8 cellular contexts compared by ENCODE assay signal in the genomic region with DNA sequence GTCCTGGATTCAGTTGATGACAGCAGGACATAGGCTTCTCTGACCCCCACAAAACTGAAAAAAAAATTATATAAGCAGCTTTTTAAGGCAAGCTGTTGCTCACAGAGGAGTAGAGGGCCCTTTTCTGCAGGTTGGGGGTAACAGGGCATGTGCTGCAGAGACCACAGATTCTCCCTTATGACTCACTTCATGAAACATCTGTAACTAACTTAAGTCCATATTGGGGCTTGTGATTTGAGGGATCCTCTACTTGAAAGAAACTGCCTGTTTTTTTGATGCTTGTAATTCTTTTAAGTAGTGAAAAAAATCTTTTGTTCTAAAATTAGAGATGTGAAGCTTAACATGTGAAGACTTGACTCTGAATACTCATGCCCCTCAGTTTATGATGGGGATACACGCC. TPM values are rescaled to one million over a fixed set of nuclear protein-coding genes. Genes with fewer than 3 reads are reported as not detected.
DNase-seq lines count a peak whose midpoint lies in the region; ATAC-seq and TF ChIP-seq lines count a peak whose summit lies in the region.

No MANE protein-coding gene starts in this region.

- no TSS peak for BruUV-seq in PC-3 (replicated peaks; lab: Mats Ljungman, UMichigan)

- no peaks in the 10 kb centered on the region for H3K9me2 ChIP-seq in PC-3 (replicated peaks; ENCODE audit: low read length)

- peaks cover 52% of the 10 kb centered on the region for H3K36me3 Mint-ChIP-seq in activated CD8-positive, alpha-beta T cell treated with anti-CD3 and anti-CD28 coated beads for 36 hours (ENCODE audit: low read depth)

- CTCF ChIA-PET in AG04449 (lab: Yijun Ruan, JAX) = interaction anchor here (1.2 to 4.2 kb wide), 3 partner anchors 12 to 28 kb away, joined by 4 to 24 read pairs (median 9); no protein-coding TSS in a partner anchor
- CTCF ChIA-PET in activated CD8-positive, alpha-beta T cell treated with anti-CD3 and anti-CD28 coated beads for 36 hours (lab: Charles Lee) = interaction anchor here (0.8 to 4.3 kb wide), 6 partner anchors 11 to 110 kb away, joined by 3 to 29 read pairs (median 7); a partner anchor contains a TSS
- CTCF ChIA-PET in PC-3 (lab: Charles Lee) = no interaction called here

- intact Hi-C loops in activated CD8-positive, alpha-beta T cell treated with anti-CD3 and anti-CD28 coated beads for 36 hours (cut with micrococcal nuclease) = no loop called here
- intact Hi-C loops in PC-3 (cut with micrococcal nuclease) = no loop called here

- H3K27me3 ChIP-seq in PC-3 (ENCODE audit: low read length) = no peaks in the 10 kb centered on the region

- H3K4me1 Mint-ChIP-seq in activated CD8-positive, alpha-beta T cell treated with anti-CD3 and anti-CD28 coated beads for 36 hours (ENCODE audit: low read depth) = peaks cover 44% of the 10 kb centered on the region

- peak overlapping the region; percentile 78 for H3K27ac Mint-ChIP-seq in activated CD8-positive, alpha-beta T cell treated with anti-CD3 and anti-CD28 coated beads for 36 hours

- 0 out of 2 replicates have a peak, but pooled peaks cover 14% of the 10 kb centered on the region for H4K20me1 ChIP-seq in PC-3 (ENCODE audit: low read length)

- DNase-seq in AG04449 (ENCODE audit: low read depth, low spot score) (peak; percentile 66), COLO668 (lab: John Stamatoyannopoulos, UW; ENCODE audit: unreplicated experiment) (no peak), PC-3 (no peak), GDM1 (lab: John Stamatoyannopoulos, UW) (no peak)
- DNase-seq in activated CD8-positive, alpha-beta T cell treated with anti-CD3 and anti-CD28 coated beads for 36 hours = peak; percentile 60
- no peak for DNase-seq in central memory CD4-positive, alpha-beta T cell

- H2AFZ ChIP-seq in PC-3 (ENCODE audit: low read length) = no peak overlapping the region

- POLR2A ChIA-PET in AG04449 (lab: Yijun Ruan, JAX) (interaction anchor here (0.6 to 1.2 kb wide), 2 partner anchors 19 to 110 kb away, joined by 3 read pairs; no protein-coding TSS in a partner anchor), PC-3 (lab: Charles Lee; ENCODE audit: unreplicated experiment) (no interaction called here)
- POLR2A ChIA-PET in activated CD8-positive, alpha-beta T cell treated with anti-CD3 and anti-CD28 coated beads for 36 hours (lab: Charles Lee) = interaction anchor here (0.6 to 2.5 kb wide), 8 partner anchors 11 to 59 kb away, joined by 3 to 10 read pairs (median 3); no protein-coding TSS in a partner anchor

- H3K27ac ChIP-seq in PC-3 (ENCODE audit: low read length) = no peak overlapping the region

- no peak overlapping the region for H3K4me2 ChIP-seq in PC-3 (ENCODE audit: low read length)

- no peaks in the 10 kb centered on the region for H3K9me3 ChIP-seq in PC-3 (ENCODE audit: low read length)

- no peaks in the 10 kb centered on the region for H3K4me1 ChIP-seq in PC-3 (ENCODE audit: insufficient read depth, low read length)

- TF ChIP-seq CTCF in AG04449 (IDR thresholded peaks at IDR 0.05; ENCODE audit: insufficient read depth, low read length, missing control alignments) (no peak), PC-3 (conservative IDR thresholded peaks at IDR 0.05; ENCODE audit: low read depth, low read length) (no peak)
- TF ChIP-seq CTCF in activated CD8-positive, alpha-beta T cell treated with anti-CD3 and anti-CD28 coated beads for 36 hours (IDR thresholded peaks at IDR 0.05) = no peak

- H3K9ac ChIP-seq in PC-3 (ENCODE audit: low read length) = no peak overlapping the region

- H3K4me3 Mint-ChIP-seq in activated CD8-positive, alpha-beta T cell treated with anti-CD3 and anti-CD28 coated beads for 36 hours = no peak overlapping the region

- peaks cover 3% of the 10 kb centered on the region; the same call in 1 of the 2 replicates for H3K79me2 ChIP-seq in PC-3 (ENCODE audit: low read length)

- H3K9me3 Mint-ChIP-seq in activated CD8-positive, alpha-beta T cell treated with anti-CD3 and anti-CD28 coated beads for 36 hours = no peaks in the 10 kb centered on the region

- H3K4me3 ChIP-seq in AG04449 (ENCODE audit: low read depth, low read length) (no peak overlapping the region), PC-3 (ENCODE audit: low read length) (no peak overlapping the region)

- H3K27me3 Mint-ChIP-seq in activated CD8-positive, alpha-beta T cell treated with anti-CD3 and anti-CD28 coated beads for 36 hours = no peaks in the 10 kb centered on the region

- ATAC-seq in GM18870 (IDR thresholded peaks at IDR 0.05; ENCODE audit: unreplicated experiment) = peak; percentile 100
- peak; percentile 89 for ATAC-seq in HG02943 (IDR thresholded peaks at IDR 0.05; ENCODE audit: low read depth, unreplicated experiment)
- ATAC-seq in activated CD8-positive, alpha-beta T cell treated with anti-CD3 and anti-CD28 coated beads for 36 hours = peak; percentile 98
- ATAC-seq in PC-3 = no peak; the same call in 1 of the 2 replicates

- no peaks in the 10 kb centered on the region for H3F3A ChIP-seq in PC-3 (ENCODE audit: low read length, unreplicated experiment)

- peaks cover 89% of the 10 kb centered on the region for H3K36me3 ChIP-seq in PC-3 (ENCODE audit: low read depth, low read length)

RNA-seq across cellular contexts. Expression of a gene that starts 33.4 kb away (rescaled TPM):
- total RNA-seq in activated CD8-positive, alpha-beta T cell treated with anti-CD3 and anti-CD28 coated beads for 36 hours = 100 to 1,000 TPM; 541 to 544 TPM
- total RNA-seq in PC-3 (2014; rRNA removed) = 277 and 290 TPM in 2 replicates

Comparison
In these comparisons a context has a peak if more than half of its experiments do, and no peak if none do; other contexts are left out.
1. DNase-seq: peak in AG04449 (single experiment) and activated CD8-positive, alpha-beta T cell treated with anti-CD3 and anti-CD28 coated beads for 36 hours (single experiment); none in COLO668 (single experiment), PC-3 (single experiment), central memory CD4-positive, alpha-beta T cell (single experiment) and GDM1 (single experiment).